In genomic region chr20:42095221-42095620, GRCh38 we compare ENCODE assay signal across 26 cellular contexts.
DNase-seq lines count a peak whose midpoint lies in the region; FAIRE-seq and TF ChIP-seq lines count a peak whose summit lies in the region.
"Had no signal": no experiment of that assay in that cellular context is flagged by ENCODE, and none has a peak within 500 bp of the region (broad histone marks: within the 10 kb centered on the region; RNA-seq: fewer than 3 reads in every experiment).

No MANE protein-coding gene starts in this region.

- H3K36me3 Mint-ChIP-seq in immature natural killer cell = no peaks in the 10 kb centered on the region
- H3K36me3 Mint-ChIP-seq in type B pancreatic cell = no peaks in the 10 kb centered on the region
- H3K36me3 Mint-ChIP-seq: CD14-positive monocyte; CD8-positive, alpha-beta memory T cell had no signal

- FAIRE-seq in HTR-8/SVneo (lab: Jason Lieb, UNC) = peak; percentile 77
- FAIRE-seq: A549, D721Med, GM12878, GM19239 had no signal

- H3K4me1 Mint-ChIP-seq in immature natural killer cell = no peaks in the 10 kb centered on the region
- peaks cover 10% of the 10 kb centered on the region for H3K4me1 Mint-ChIP-seq in type B pancreatic cell (ENCODE audit: unreplicated experiment)
- H3K4me1 Mint-ChIP-seq: CD14-positive monocyte; CD8-positive, alpha-beta memory T cell; GM23338 had no signal

- H3K9me3 Mint-ChIP-seq in immature natural killer cell (peaks cover 0 to 8% (median 3%) of the 10 kb centered on the region in 6 donors), type B pancreatic cell (no peaks in the 10 kb centered on the region)
- H3K9me3 Mint-ChIP-seq: H9 had no signal

- TF ChIP-seq CTCF in MM.1S (IDR thresholded peaks at IDR 0.05; ENCODE audit: low read length) (no peak), type B pancreatic cell (conservative IDR thresholded peaks at IDR 0.05) (no peak)

- H3K36me3 ChIP-seq in MM.1S (replicated peaks; ENCODE audit: insufficient read depth, low read length) = no peaks in the 10 kb centered on the region
- H3K36me3 ChIP-seq: BE2C; BLaER1 treated with 17β-estradiol and CSF1 and Interleukin-3, amounts not matched to agents 10 nM and 100 nM had no signal

- no peaks in the 10 kb centered on the region for H3K79me2 ChIP-seq in MM.1S (ENCODE audit: low read length)

- peaks cover 63% of the 10 kb centered on the region for H3K4me1 ChIP-seq in MM.1S (ENCODE audit: low read length)
- H3K4me1 ChIP-seq: A549 had no signal

- no peak overlapping the region for H3K4me2 ChIP-seq in MM.1S (ENCODE audit: low read depth, low read length)
- H3K4me2 ChIP-seq: A549; BLaER1 treated with 17β-estradiol and CSF1 and Interleukin-3, amounts not matched to agents 10 nM and 100 nM; GM23338 had no signal

- H4K20me1 ChIP-seq in MM.1S (ENCODE audit: insufficient read depth, low read length) = no peaks in the 10 kb centered on the region
- H4K20me1 ChIP-seq: BLaER1 treated with 17β-estradiol and CSF1 and Interleukin-3, amounts not matched to agents 10 nM and 100 nM had no signal

- no peak overlapping the region for H3K27ac Mint-ChIP-seq in immature natural killer cell
- H3K27ac Mint-ChIP-seq in type B pancreatic cell = no peak overlapping the region
- H3K27ac Mint-ChIP-seq: CD14-positive monocyte; CD4-positive, alpha-beta T cell; CD8-positive, alpha-beta memory T cell; GM23338; H9 had no signal

- peaks cover 37% of the 10 kb centered on the region for H3F3A ChIP-seq in MM.1S (ENCODE audit: insufficient read depth, low read length)

- 0 out of 2 replicates have a peak overlapping the region, but pooled peaks have one; percentile 23 for H2AFZ ChIP-seq in MM.1S (ENCODE audit: low read length)
- H2AFZ ChIP-seq: GM23338 had no signal

- peak overlapping the region; percentile 98 for H3K27ac ChIP-seq in MM.1S (ENCODE audit: low read length)
- H3K27ac ChIP-seq: A549; BLaER1 treated with 17β-estradiol and CSF1 and Interleukin-3, amounts not matched to agents 10 nM and 100 nM had no signal

- no peaks in the 10 kb centered on the region for H3K9me3 ChIP-seq in MM.1S (replicated peaks; ENCODE audit: insufficient read depth, low read length)
- H3K9me3 ChIP-seq: A549; BE2C; BLaER1 treated with 17β-estradiol and CSF1 and Interleukin-3, amounts not matched to agents 10 nM and 100 nM had no signal

- peak overlapping the region; percentile 78 for H3K9ac ChIP-seq in MM.1S (ENCODE audit: low read length)
- H3K9ac ChIP-seq: BLaER1 treated with 17β-estradiol and CSF1 and Interleukin-3, amounts not matched to agents 10 nM and 100 nM had no signal

- H3K4me3 Mint-ChIP-seq in immature natural killer cell (no peak overlapping the region), type B pancreatic cell (no peak overlapping the region)
- H3K4me3 Mint-ChIP-seq: CD14-positive monocyte; CD4-positive, alpha-beta T cell; CD8-positive, alpha-beta memory T cell; GM23338; H9 had no signal

- DNase-seq in NCI-H345 (lab: John Stamatoyannopoulos, UW) (peak; percentile 20), NCI-H345 treated with DMSO at 0.1 percent for 48 hours (lab: John Stamatoyannopoulos, UW; ENCODE audit: unreplicated experiment) (no peak), HTR-8/SVneo (ENCODE audit: insufficient read length, low spot score) (no peak), MM.1S (peak; percentile 58), RPMI8226 (peak; percentile 65), immature natural killer cell (no peak), type B pancreatic cell (ENCODE audit: extremely low spot score, unreplicated experiment) (no peak)
- no peak for DNase-seq in activated CD4-positive, alpha-beta T cell treated with anti-CD3 and anti-CD28 coated beads, Interleukin-2, amount 50 U/mL, for 48 hours
- DNase-seq: 8988T; ACHN; AML-193; BE2C; CD4-positive, alpha-beta T cell; CD8-positive, alpha-beta memory T cell; DMS 273 treated with DMSO at 0.1 percent for 48 hours; DMS79; EL; GDM1; H9 had no signal

- H3K27me3 Mint-ChIP-seq in immature natural killer cell (ENCODE audit: low read depth in 3 of 3) (peaks cover 0 to 8% (median 2%) of the 10 kb centered on the region in 3 donors), type B pancreatic cell (peaks cover 7% of the 10 kb centered on the region)
- H3K27me3 Mint-ChIP-seq: CD4-positive, alpha-beta T cell had no signal

- H3K4me3 ChIP-seq in MM.1S (ENCODE audit: low read length) = no peak overlapping the region
- H3K4me3 ChIP-seq: A549; BLaER1 treated with 17β-estradiol and CSF1 and Interleukin-3, amounts not matched to agents 10 nM and 100 nM; GM12878; GM23338 had no signal

- no peaks in the 10 kb centered on the region for H3K27me3 ChIP-seq in MM.1S (replicated peaks; ENCODE audit: insufficient read depth, low read length)
- H3K27me3 ChIP-seq: BE2C; BLaER1 treated with 17β-estradiol and CSF1 and Interleukin-3, amounts not matched to agents 10 nM and 100 nM had no signal

- no peaks in the 10 kb centered on the region for H3K9me2 ChIP-seq in MM.1S (replicated peaks; ENCODE audit: insufficient read depth, low read length)

Comparison
In these comparisons a context has a peak if more than half of its experiments do, and no peak if none do; other contexts are left out.
1. DNase-seq: peak in NCI-H345 (single experiment), MM.1S (single experiment) and RPMI8226 (single experiment); none in NCI-H345 treated with DMSO at 0.1 percent for 48 hours (single experiment), HTR-8/SVneo (single experiment), activated CD4-positive, alpha-beta T cell treated with anti-CD3 and anti-CD28 coated beads, Interleukin-2, amount 50 U/mL, for 48 hours (0 of 2), immature natural killer cell (0 of 3) and type B pancreatic cell (single experiment).